ENCODE assay signal across 30 cellular contexts in genomic region chr19:18905058-18905456, GRCh38. TPM values are rescaled to one million over a fixed set of nuclear protein-coding genes. Genes with fewer than 3 reads are reported as not detected.
A peak's percentile ranks its signal among the peaks of the same experiment; 100 is the strongest.
DNase-seq lines count a peak whose midpoint lies in the region; ATAC-seq, FAIRE-seq and TF ChIP-seq lines count a peak whose summit lies in the region.
"Had no signal": no experiment of that assay in that cellular context is flagged by ENCODE, and none has a peak within 500 bp of the region (broad histone marks: within the 10 kb centered on the region; RNA-seq: fewer than 3 reads in every experiment).

No MANE protein-coding gene starts in this region.

- H2BK20ac ChIP-seq in IMR-90 (ENCODE audit: low read depth, low read length): no peak overlapping the region

- no peak overlapping the region for H2AK5ac ChIP-seq in IMR-90 (ENCODE audit: low read depth, low read length)

- no peak for TF ChIP-seq POLR2A in IMR-90 (IDR thresholded peaks at IDR 0.05; ENCODE audit: low read depth, low read length)
- TF ChIP-seq POLR2A in GM12878 (IDR thresholded peaks at IDR 0.05; ENCODE audit: low read depth, low read length): no peak
- no peak for TF ChIP-seq POLR2A in GM12892 (IDR thresholded peaks at IDR 0.05; ENCODE audit: low read depth, low read length)

- dilution Hi-C loops in IMR-90 (cut with HindIII; ENCODE audit: low sequenced_read_pairs, unreplicated experiment): no loop called here

- H3K4ac ChIP-seq in IMR-90 (ENCODE audit: low read depth, low read length): no peak overlapping the region

- H2BK5ac ChIP-seq in IMR-90 (ENCODE audit: low read depth, low read length, poor library complexity, severe bottlenecking): no peak overlapping the region

- no peak for TF ChIP-seq RAD21 in IMR-90 (IDR thresholded peaks at IDR 0.05; ENCODE audit: low read length)
- no peak for TF ChIP-seq RAD21 in GM12878 (IDR thresholded peaks at IDR 0.05; ENCODE audit: insufficient read depth, low read depth, low read length)

- no peak overlapping the region for H3K14ac ChIP-seq in IMR-90 (replicated peaks; ENCODE audit: low read depth, low read length)

- no peak overlapping the region for H2BK15ac ChIP-seq in IMR-90 (ENCODE audit: low read depth, low read length)

- H3K4me2 ChIP-seq in IMR-90 (ENCODE audit: low read depth, low read length) (no peak overlapping the region), GM12878 (ENCODE audit: control insufficient read depth, insufficient read depth) (no peak overlapping the region), hepatocyte (no peak overlapping the region)
- H3K4me2 ChIP-seq: A549 had no signal

- WGBS in IMR-90 (ENCODE audit: extremely low coverage in 2 of 2, insufficient read length in 1 of 2), 2 experiments: 100% methylated on average over 3 of the region's 8 CpGs; no CpG with 5 or more reads in 1 of the 2 experiments
- WGBS in GM12878 (ENCODE audit: insufficient coverage, insufficient replicate concordance, low lambda C conversion rate, missing lambda C conversion rate): 93% methylated on average over 8 of the region's 8 CpGs
- WGBS in hepatocyte (ENCODE audit: low lambda C conversion rate, missing lambda C conversion rate): 92% methylated on average over 8 of the region's 8 CpGs

- intact Hi-C loops in IMR-90 (cut with micrococcal nuclease) (no loop called here), GM12878 (cut with micrococcal nuclease; ENCODE audit: unreplicated experiment) (no loop called here)

- H3K9me2 ChIP-seq in hepatocyte (replicated peaks; ENCODE audit: insufficient read depth): no peaks in the 10 kb centered on the region

- TF ChIP-seq EP300 in GM12878 (IDR thresholded peaks at IDR 0.05; ENCODE audit: borderline replicate concordance in 1 of 2, control insufficient read depth in 1 of 2, low read depth in 2 of 2, low read length in 2 of 2): no peak

- peaks cover 2 to 20% of the 10 kb centered on the region in 2 experiments; a peak in 3 of 4 replicates for H3K79me1 ChIP-seq in IMR-90 (ENCODE audit: low read depth in 1 of 2, low read length in 2 of 2)

- H3K27me3 ChIP-seq in IMR-90 (ENCODE audit: control insufficient read depth, insufficient read depth, low read length) (no peaks in the 10 kb centered on the region), GM12878 (replicated peaks in 1 of 2; ENCODE audit: control insufficient read depth in 2 of 2, insufficient read depth in 2 of 2, low read length in 1 of 2) (no peaks in the 10 kb centered on the region), hepatocyte (no peaks in the 10 kb centered on the region)
- H3K27me3 ChIP-seq: SJCRH30 had no signal

- POLR2A ChIA-PET in IMR-90 (lab: Charles Lee; ENCODE audit: unreplicated experiment): no interaction called here
- POLR2A ChIA-PET in GM12878 (lab: Charles Lee): no interaction called here

- CTCF ChIA-PET in IMR-90 (lab: Yijun Ruan, JAX) (no interaction called here), GM12878 (lab: Yijun Ruan, JAX) (no interaction called here)

- RAD21 ChIA-PET in GM12878 (lab: Charles Lee; ENCODE audit: unreplicated experiment): no interaction called here

- no peak overlapping the region for H2BK120ac ChIP-seq in IMR-90 (ENCODE audit: low read depth, low read length)

- H4K8ac ChIP-seq in IMR-90 (ENCODE audit: low read depth in 2 of 2, low read length in 2 of 2): no peak overlapping the region

- no peak overlapping the region for H4K91ac ChIP-seq in IMR-90 (ENCODE audit: insufficient read depth, low read depth, low read length)

- no peak overlapping the region for H3K56ac ChIP-seq in IMR-90 (ENCODE audit: extremely low read depth, insufficient read depth, low read length)

- SMC1A ChIA-PET in GM12878 (lab: Charles Lee; ENCODE audit: uncharacterized antibody, unreplicated experiment): no interaction called here

- no peak for DNase-seq in IMR-90
- DNase-seq in GM12878 (ENCODE audit: low read depth, low spot score): no peak
- DNase-seq in hepatocyte (ENCODE audit: low spot score): peak; percentile 4
- DNase-seq in substantia nigra (lab: John Stamatoyannopoulos, UW): no peak
- DNase-seq in NCI-H1048 (lab: John Stamatoyannopoulos, UW): no peak
- no peak for DNase-seq in GM12892 (ENCODE audit: insufficient read length)
- DNase-seq in activated CD4-positive, alpha-beta T cell treated with anti-CD3 and anti-CD28 coated beads for 1 hour: no peak
- DNase-seq: AML-193; CD8-positive, alpha-beta memory T cell; DMS 273 treated with DMSO at 0.1 percent for 48 hours; DMS79; EL; GDM1; HCEC 1CT; Karpas-422; NCI-H1105 treated with DMSO at 0.1 percent for 48 hours; NCI-H146; NCI-H1930; NCI-H446 treated with DMSO at 0.1 percent for 48 hours; NCI-H526; NCI-H82; NK-92 treated with Interleukin-12 subunit alpha and Interleukin-12 subunit beta, amount 100 ng/mL, for 24 hours; PC-3; SJCRH30 had no signal

- ATAC-seq in IMR-90 (ENCODE audit: low read depth) (no peak), GM12878 (no peak)
- ATAC-seq: A549, PC-3, Right ventricle myocardium inferior had no signal

- H3K79me2 ChIP-seq in GM12878 (ENCODE audit: control insufficient read depth, insufficient read depth, low read length) (no peaks in the 10 kb centered on the region), hepatocyte (no peaks in the 10 kb centered on the region)

- no peak overlapping the region for H4K5ac ChIP-seq in IMR-90 (ENCODE audit: low read depth, low read length)

- H3K27ac ChIP-seq in IMR-90 (ENCODE audit: insufficient read depth, low read length) (no peak overlapping the region), GM12878 (ENCODE audit: control insufficient read depth, insufficient read depth) (no peak overlapping the region), hepatocyte (no peak overlapping the region), substantia nigra (ENCODE audit: low read depth, low read length, poor library complexity, severe bottlenecking) (peak overlapping the region; percentile 47)
- H3K27ac ChIP-seq: A549, SJCRH30 had no signal

- in situ Hi-C loops in IMR-90 (cut with MboI; ENCODE audit: low sequenced_read_pairs): no loop called here
- in situ Hi-C loops in GM12878 (cut with MboI): no loop called here

- H2AFZ ChIP-seq in IMR-90 (replicated peaks; ENCODE audit: low read length, poor library complexity) (no peak overlapping the region), GM12878 (ENCODE audit: control insufficient read depth, low read depth, low read length) (no peak overlapping the region), hepatocyte (no peak overlapping the region)

- BruUV-seq in IMR-90 (replicated peaks; lab: Mats Ljungman, UMichigan): no TSS peak
- no TSS peak for BruUV-seq in GM12878 (replicated peaks; lab: Mats Ljungman, UMichigan)

- H4K20me1 ChIP-seq in IMR-90 (ENCODE audit: insufficient read depth, low read length): peaks cover 25% of the 10 kb centered on the region
- no peaks in the 10 kb centered on the region for H4K20me1 ChIP-seq in GM12878 (ENCODE audit: control insufficient read depth, insufficient read depth)
- H4K20me1 ChIP-seq in hepatocyte (ENCODE audit: insufficient read depth, poor library complexity, severe bottlenecking): no peaks in the 10 kb centered on the region

- no peaks in the 10 kb centered on the region for H3K9me1 ChIP-seq in IMR-90 (ENCODE audit: insufficient read depth, low read length)

- no peak overlapping the region for H3K23ac ChIP-seq in IMR-90 (ENCODE audit: low read depth, low read length)

- no peaks in the 10 kb centered on the region for H3K9me3 ChIP-seq in IMR-90 (ENCODE audit: control insufficient read depth, insufficient read depth, low read length)
- H3K9me3 ChIP-seq in GM12878 (replicated peaks; ENCODE audit: control insufficient read depth, insufficient read depth, low read length): no peaks in the 10 kb centered on the region
- no peaks in the 10 kb centered on the region for H3K9me3 ChIP-seq in hepatocyte (ENCODE audit: low read depth)
- H3K9me3 ChIP-seq: A549, SJCRH30 had no signal

- H3K4me3 ChIP-seq in IMR-90 (ENCODE audit: insufficient read depth, low read depth, low read length) (no peak overlapping the region), GM12878 (no peak overlapping the region), hepatocyte (no peak overlapping the region)
- H3K4me3 ChIP-seq: A549, SJCRH30 had no signal

- peak overlapping the region; percentile 50 for H2AK9ac ChIP-seq in IMR-90 (replicated peaks; ENCODE audit: low read depth, low read length, poor library complexity)

- no peak overlapping the region for H3K18ac ChIP-seq in IMR-90 (ENCODE audit: low read depth, low read length)

- H3K4me1 ChIP-seq in IMR-90 (ENCODE audit: control insufficient read depth, insufficient read depth, low read length): no peaks in the 10 kb centered on the region
- no peaks in the 10 kb centered on the region for H3K4me1 ChIP-seq in GM12878 (ENCODE audit: control insufficient read depth, insufficient read depth, low read length)
- H3K4me1 ChIP-seq in hepatocyte (ENCODE audit: insufficient read depth): no peaks in the 10 kb centered on the region
- H3K4me1 ChIP-seq: A549, SJCRH30 had no signal

- TF ChIP-seq CTCF in IMR-90 (conservative IDR thresholded peaks at IDR 0.05; ENCODE audit: low read depth, low read length) (no peak), GM12878 (IDR thresholded peaks at IDR 0.05 in 2 of 3, conservative IDR thresholded peaks at IDR 0.05 in 1 of 3; ENCODE audit: control insufficient read depth in 2 of 3, extremely low read depth in 1 of 3, insufficient read depth in 1 of 3, low read depth in 3 of 3, low read length in 3 of 3) (no peak), hepatocyte (IDR thresholded peaks at IDR 0.05; ENCODE audit: poor library complexity) (no peak)

- H3K9ac ChIP-seq in IMR-90 (ENCODE audit: low read depth, low read length) (no peak overlapping the region), GM12878 (ENCODE audit: control insufficient read depth, insufficient read depth, low read length) (no peak overlapping the region)

- H3K36me3 ChIP-seq in IMR-90 (ENCODE audit: control insufficient read depth, insufficient read depth, low read length) (peaks cover 67% of the 10 kb centered on the region), GM12878 (ENCODE audit: control insufficient read depth in 2 of 2, insufficient read depth in 2 of 2, low read length in 1 of 2) (peaks cover 7 to 8% of the 10 kb centered on the region in 2 experiments; a peak in 3 of 4 replicates), hepatocyte (replicated peaks; ENCODE audit: insufficient read depth, low read depth) (no peaks in the 10 kb centered on the region)

- FAIRE-seq in GM12878 (lab: Jason Lieb, UNC) (no peak), GM12892 (lab: Jason Lieb, UNC) (no peak)
- FAIRE-seq: A549, GM12891, GM19239, H1 had no signal

RNA-seq across cellular contexts. Expression of gene CERS1, which starts 9.1 kb away (rescaled TPM):
- 0.56 and 0.90 TPM in 2 replicates for total RNA-seq in IMR-90 (2012; rRNA removed)
- polyA plus RNA-seq in IMR-90 (2012; rRNA removed): 4.1 and 4.3 TPM in 2 replicates
- polyA plus RNA-seq in IMR-90 (2012; cell fraction: cytosol; rRNA removed): 2.1 and 8.4 TPM in 2 replicates
- polyA plus RNA-seq in IMR-90 (2012; cell fraction: nucleus; rRNA removed; ENCODE audit: low replicate concordance): 2.4 and 8.1 TPM in 2 replicates
- not detected in 2 replicates for total RNA-seq in GM12878 (2013; cell fraction: nucleolus; rRNA removed)
- not detected in 2 replicates for total RNA-seq in GM12878 (2014; rRNA removed)
- not detected in 2 replicates for total RNA-seq in GM12878 (2014; rRNA removed; fragmentation: Illumina TruSeq; extraction: Trizol)
- not detected in 2 replicates for total RNA-seq in GM12878 (2021)
- not detected for polyA plus RNA-seq in GM12878 (2011; ENCODE audit: low read depth)
- polyA plus RNA-seq in GM12878 (2011; rRNA removed): not detected in 2 replicates
- not detected in 2 replicates for polyA plus RNA-seq in GM12878 (2011; cell fraction: cytosol; rRNA removed)
- not detected in 2 replicates for polyA plus RNA-seq in GM12878 (2011; cell fraction: nucleus; rRNA removed)
- polyA plus RNA-seq in GM12878 (2012): 0.08 TPM in 1 of 2 replicates, not detected in the other
- not detected in 2 replicates for polyA plus RNA-seq in GM12878 (2014; fragmentation: Illumina TruSeq; extraction: Trizol)
- polyA plus RNA-seq in GM12878 (2014; fragmentation: Nextera tagmentation; extraction: Ambion mirVana): not detected
- polyA plus RNA-seq in GM12878 (2014; rRNA removed): 0.16 TPM in 1 of 2 replicates, not detected in the other
- polyA plus RNA-seq in GM12878 (2016; fragmentation: Nextera tagmentation; extraction: Ambion mirVana): under 1 TPM in 1 of 2 experiments, not detected in 1; 0.19 TPM
- not detected in 2 replicates for polyA minus RNA-seq in GM12878 (2011; rRNA and poly(A)+ RNA removed)
- not detected in 2 replicates for polyA minus RNA-seq in GM12878 (2011; cell fraction: cytosol; rRNA and poly(A)+ RNA removed)
- not detected in 2 replicates for polyA minus RNA-seq in GM12878 (2011; cell fraction: nucleus; rRNA and poly(A)+ RNA removed)
- 3.0 and 5.3 TPM in 2 replicates for total RNA-seq in hepatocyte
- polyA plus RNA-seq in hepatocyte: 4.9 and 5.7 TPM in 2 replicates
- 0.15 TPM for polyA plus RNA-seq in GM12892 (2012; ENCODE audit: missing spikeins)
- total RNA-seq: CD8-positive, alpha-beta memory T cell; HT-29 had no signal
- polyA plus RNA-seq: CD8-positive, alpha-beta memory T cell had no signal

RNA-seq across cellular contexts. Expression of gene COPE, which starts 14.1 kb away (rescaled TPM):
- total RNA-seq in IMR-90 (2012; rRNA removed) (310 and 347 TPM in 2 replicates), GM12878 (2014; rRNA removed) (281 and 305 TPM in 2 replicates), GM12878 (2014; rRNA removed; fragmentation: Illumina TruSeq; extraction: Trizol) (101 and 113 TPM in 2 replicates), GM12878 (2021) (277 and 296 TPM in 2 replicates), hepatocyte (222 and 228 TPM in 2 replicates)
- polyA plus RNA-seq in IMR-90 (2012; rRNA removed) (461 and 500 TPM in 2 replicates), GM12878 (2011; rRNA removed) (71.8 and 167 TPM in 2 replicates), GM12878 (2014; fragmentation: Illumina TruSeq; extraction: Trizol) (4.3 and 47.5 TPM in 2 replicates), GM12878 (2014; fragmentation: Nextera tagmentation; extraction: Ambion mirVana) (10 to 100 TPM in 1 of 2 experiments, 1 to 10 TPM in 1; 3.5 to 17.8 TPM), GM12878 (2014; rRNA removed) (278 and 310 TPM in 2 replicates), GM12878 (2016; fragmentation: Nextera tagmentation; extraction: Ambion mirVana) (100 to 1,000 TPM; 387 to 464 TPM), hepatocyte (397 and 413 TPM in 2 replicates)
- polyA plus RNA-seq in IMR-90 (2012; cell fraction: cytosol; rRNA removed): 350 and 779 TPM in 2 replicates
- 196 and 505 TPM in 2 replicates for polyA plus RNA-seq in IMR-90 (2012; cell fraction: nucleus; rRNA removed; ENCODE audit: low replicate concordance)
- 79.3 and 88.6 TPM in 2 replicates for total RNA-seq in GM12878 (2013; cell fraction: nucleolus; rRNA removed)
- 86.9 TPM for polyA plus RNA-seq in GM12878 (2011; ENCODE audit: low read depth)
- 242 and 419 TPM in 2 replicates for polyA plus RNA-seq in GM12878 (2011; cell fraction: cytosol; rRNA removed)
- 239 and 284 TPM in 2 replicates for polyA plus RNA-seq in GM12878 (2011; cell fraction: nucleus; rRNA removed)
- polyA plus RNA-seq in GM12878 (2012): 218 and 226 TPM in 2 replicates
- 98.5 and 199 TPM in 2 replicates for polyA minus RNA-seq in GM12878 (2011; rRNA and poly(A)+ RNA removed)
- polyA minus RNA-seq in GM12878 (2011; cell fraction: cytosol; rRNA and poly(A)+ RNA removed): 70.8 and 74.1 TPM in 2 replicates
- 41.2 and 72.7 TPM in 2 replicates for polyA minus RNA-seq in GM12878 (2011; cell fraction: nucleus; rRNA and poly(A)+ RNA removed)
- polyA plus RNA-seq in GM12892 (2012; ENCODE audit: missing spikeins): 81.2 TPM

RNA-seq across cellular contexts. Expression of gene DDX49, which starts 14.5 kb away (rescaled TPM):
- total RNA-seq in IMR-90 (2012; rRNA removed) (50.9 and 55.8 TPM in 2 replicates), GM12878 (2014; rRNA removed) (78.2 and 85.3 TPM in 2 replicates), GM12878 (2014; rRNA removed; fragmentation: Illumina TruSeq; extraction: Trizol) (39.0 and 39.8 TPM in 2 replicates), GM12878 (2021) (65.6 and 76.5 TPM in 2 replicates), hepatocyte (45.8 and 46.0 TPM in 2 replicates)
- polyA plus RNA-seq in IMR-90 (2012; rRNA removed) (52.1 and 61.9 TPM in 2 replicates), GM12878 (2011; rRNA removed) (20.0 and 36.9 TPM in 2 replicates), GM12878 (2014; fragmentation: Illumina TruSeq; extraction: Trizol) (7.1 and 25.6 TPM in 2 replicates), GM12878 (2014; fragmentation: Nextera tagmentation; extraction: Ambion mirVana) (1 to 10 TPM in 1 of 2 experiments, under 1 TPM in 1; 0.58 to 5.5 TPM), GM12878 (2014; rRNA removed) (56.4 and 68.9 TPM in 2 replicates), GM12878 (2016; fragmentation: Nextera tagmentation; extraction: Ambion mirVana) (100 to 1,000 TPM in 1 of 2 experiments, 10 to 100 TPM in 1; 86.1 to 102 TPM), hepatocyte (57.8 and 61.3 TPM in 2 replicates)
- 52.5 and 65.2 TPM in 2 replicates for polyA plus RNA-seq in IMR-90 (2012; cell fraction: cytosol; rRNA removed)
- 50.7 and 114 TPM in 2 replicates for polyA plus RNA-seq in IMR-90 (2012; cell fraction: nucleus; rRNA removed; ENCODE audit: low replicate concordance)
- 22.8 and 25.3 TPM in 2 replicates for total RNA-seq in GM12878 (2013; cell fraction: nucleolus; rRNA removed)
- 20.4 TPM for polyA plus RNA-seq in GM12878 (2011; ENCODE audit: low read depth)
- polyA plus RNA-seq in GM12878 (2011; cell fraction: cytosol; rRNA removed): 50.9 and 78.3 TPM in 2 replicates
- polyA plus RNA-seq in GM12878 (2011; cell fraction: nucleus; rRNA removed): 60.3 and 73.4 TPM in 2 replicates
- 36.5 and 39.7 TPM in 2 replicates for polyA plus RNA-seq in GM12878 (2012)
- 39.8 and 56.9 TPM in 2 replicates for polyA minus RNA-seq in GM12878 (2011; rRNA and poly(A)+ RNA removed)
- 18.1 and 33.5 TPM in 2 replicates for polyA minus RNA-seq in GM12878 (2011; cell fraction: cytosol; rRNA and poly(A)+ RNA removed)
- 26.1 and 32.3 TPM in 2 replicates for polyA minus RNA-seq in GM12878 (2011; cell fraction: nucleus; rRNA and poly(A)+ RNA removed)
- polyA plus RNA-seq in GM12892 (2012; ENCODE audit: missing spikeins): 24.4 TPM

RNA-seq across cellular contexts. Expression of gene HOMER3, which starts 36.0 kb away (rescaled TPM):
- total RNA-seq in IMR-90 (2012; rRNA removed): 50.8 and 53.4 TPM in 2 replicates
- 77.0 and 84.5 TPM in 2 replicates for polyA plus RNA-seq in IMR-90 (2012; rRNA removed)
- polyA plus RNA-seq in IMR-90 (2012; cell fraction: cytosol; rRNA removed): 102 and 137 TPM in 2 replicates
- 80.0 and 184 TPM in 2 replicates for polyA plus RNA-seq in IMR-90 (2012; cell fraction: nucleus; rRNA removed; ENCODE audit: low replicate concordance)
- total RNA-seq in GM12878 (2013; cell fraction: nucleolus; rRNA removed): 6.0 and 8.7 TPM in 2 replicates
- total RNA-seq in GM12878 (2014; rRNA removed): 0.05 and 0.85 TPM in 2 replicates
- total RNA-seq in GM12878 (2014; rRNA removed; fragmentation: Illumina TruSeq; extraction: Trizol): 0.18 TPM in 1 of 2 replicates, not detected in the other
- total RNA-seq in GM12878 (2021): 0.19 and 0.64 TPM in 2 replicates
- polyA plus RNA-seq in GM12878 (2011; ENCODE audit: low read depth): not detected
- 6.3 and 10.6 TPM in 2 replicates for polyA plus RNA-seq in GM12878 (2011; rRNA removed)
- polyA plus RNA-seq in GM12878 (2011; cell fraction: cytosol; rRNA removed): 9.0 and 12.3 TPM in 2 replicates
- polyA plus RNA-seq in GM12878 (2011; cell fraction: nucleus; rRNA removed): 21.3 and 22.0 TPM in 2 replicates
- polyA plus RNA-seq in GM12878 (2012): 0.74 and 0.84 TPM in 2 replicates
- 0.24 and 0.38 TPM in 2 replicates for polyA plus RNA-seq in GM12878 (2014; fragmentation: Illumina TruSeq; extraction: Trizol)
- polyA plus RNA-seq in GM12878 (2014; fragmentation: Nextera tagmentation; extraction: Ambion mirVana): not detected
- 0.70 and 0.73 TPM in 2 replicates for polyA plus RNA-seq in GM12878 (2014; rRNA removed)
- under 1 TPM; 0.35 to 0.36 TPM for polyA plus RNA-seq in GM12878 (2016; fragmentation: Nextera tagmentation; extraction: Ambion mirVana)
- 4.8 and 7.7 TPM in 2 replicates for polyA minus RNA-seq in GM12878 (2011; rRNA and poly(A)+ RNA removed)
- 3.0 and 4.7 TPM in 2 replicates for polyA minus RNA-seq in GM12878 (2011; cell fraction: cytosol; rRNA and poly(A)+ RNA removed)
- polyA minus RNA-seq in GM12878 (2011; cell fraction: nucleus; rRNA and poly(A)+ RNA removed): 5.7 and 6.6 TPM in 2 replicates
- 28.9 and 44.0 TPM in 2 replicates for total RNA-seq in hepatocyte
- polyA plus RNA-seq in hepatocyte: 41.4 and 53.4 TPM in 2 replicates
- polyA plus RNA-seq in GM12892 (2012; ENCODE audit: missing spikeins): 4.0 TPM
